ENCODE assay signal across 1 cellular context in the genomic region with DNA sequence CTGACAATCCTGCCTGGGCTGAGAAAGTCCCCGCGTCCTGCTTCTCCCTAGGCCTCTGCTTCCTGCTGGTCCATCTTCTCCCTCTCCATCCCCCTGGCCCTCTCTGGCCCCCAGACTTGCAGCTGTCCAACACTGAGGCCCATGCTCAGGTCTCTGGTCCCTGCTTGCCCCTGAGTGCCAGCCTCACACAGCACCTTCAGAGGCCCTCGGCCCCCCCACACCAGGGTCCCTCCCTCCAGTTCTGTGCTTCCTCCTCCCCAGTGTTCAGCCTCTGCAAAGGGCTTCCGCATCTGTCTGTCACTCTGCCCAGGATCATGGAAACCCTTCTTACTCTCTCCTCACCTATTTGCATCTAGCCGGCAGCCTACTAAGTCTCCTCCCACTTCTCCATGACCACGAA.
TF ChIP-seq lines count a peak whose summit lies in the region.

No MANE protein-coding gene starts in this region.

TF ChIP-seq in H1, 55 proteins besides CTCF, POLR2A, EP300 and RAD21 (continued from another document):
- TF ChIP-seq, protein P1, sequence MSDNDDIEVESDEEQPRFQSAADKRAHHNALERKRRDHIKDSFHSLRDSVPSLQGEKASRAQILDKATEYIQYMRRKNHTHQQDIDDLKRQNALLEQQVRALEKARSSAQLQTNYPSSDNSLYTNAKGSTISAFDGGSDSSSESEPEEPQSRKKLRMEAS (IDR thresholded peaks at IDR 0.05): no peak
- TF ChIP-seq TEAD4 (IDR thresholded peaks at IDR 0.05; ENCODE audit: low read depth, low read length): no peak
- TF ChIP-seq CHD1 (IDR thresholded peaks at IDR 0.05; ENCODE audit: low read depth, low read length): no peak
- TF ChIP-seq RBBP5 (IDR thresholded peaks at IDR 0.05; ENCODE audit: borderline replicate concordance, low read depth, low read length): no peak
- TF ChIP-seq EZH2 (IDR thresholded peaks at IDR 0.05; ENCODE audit: low read depth, low read length, severe bottlenecking): no peak
- no peak for TF ChIP-seq JUND (IDR thresholded peaks at IDR 0.05; ENCODE audit: low read length)
- no peak for TF ChIP-seq CREB1 (IDR thresholded peaks at IDR 0.05)
- no peak for TF ChIP-seq ZNF274 (IDR thresholded peaks at IDR 0.05; ENCODE audit: borderline replicate concordance, extremely low read depth, low read length)
- TF ChIP-seq TCF12 (IDR thresholded peaks at IDR 0.05; ENCODE audit: low read depth, low read length): no peak
